In genomic region chr1:205244383-205244782, GRCh38 we compare ENCODE assay signal across 1 cellular context.
TF ChIP-seq lines count a peak whose summit lies in the region.

No MANE protein-coding gene starts in this region.

TF ChIP-seq in HepG2, 621 proteins besides CTCF, POLR2A, EP300 and RAD21:
- no peak for TF ChIP-seq TARDBP (CRISPR knock-in tag; IDR thresholded peaks at IDR 0.05)
- no peak for TF ChIP-seq ZNF687 (CRISPR knock-in tag; IDR thresholded peaks at IDR 0.05)
- no peak for TF ChIP-seq KLF12 (CRISPR knock-in tag; IDR thresholded peaks at IDR 0.05; ENCODE audit: borderline replicate concordance)
- no peak for TF ChIP-seq ZNF468 (CRISPR knock-in tag; IDR thresholded peaks at IDR 0.05)
- no peak for TF ChIP-seq XBP1 (CRISPR knock-in tag; IDR thresholded peaks at IDR 0.05)
- no peak for TF ChIP-seq PHF5A (CRISPR knock-in tag; IDR thresholded peaks at IDR 0.05; ENCODE audit: low read depth, unreplicated experiment)
- no peak for TF ChIP-seq ZNF746 (CRISPR knock-in tag; IDR thresholded peaks at IDR 0.05)
- no peak for TF ChIP-seq TEAD3 (CRISPR knock-in tag; optimal IDR thresholded peaks at IDR 0.05; ENCODE audit: borderline replicate concordance)
- no peak for TF ChIP-seq ZBTB46 (CRISPR knock-in tag; IDR thresholded peaks at IDR 0.05; ENCODE audit: borderline replicate concordance)
- no peak for TF ChIP-seq HNRNPK (IDR thresholded peaks at IDR 0.05; ENCODE audit: low read depth, low read length, poor library complexity, severe bottlenecking)
